Comparison of ENCODE assay signal across 12 cellular contexts in the genomic region with DNA sequence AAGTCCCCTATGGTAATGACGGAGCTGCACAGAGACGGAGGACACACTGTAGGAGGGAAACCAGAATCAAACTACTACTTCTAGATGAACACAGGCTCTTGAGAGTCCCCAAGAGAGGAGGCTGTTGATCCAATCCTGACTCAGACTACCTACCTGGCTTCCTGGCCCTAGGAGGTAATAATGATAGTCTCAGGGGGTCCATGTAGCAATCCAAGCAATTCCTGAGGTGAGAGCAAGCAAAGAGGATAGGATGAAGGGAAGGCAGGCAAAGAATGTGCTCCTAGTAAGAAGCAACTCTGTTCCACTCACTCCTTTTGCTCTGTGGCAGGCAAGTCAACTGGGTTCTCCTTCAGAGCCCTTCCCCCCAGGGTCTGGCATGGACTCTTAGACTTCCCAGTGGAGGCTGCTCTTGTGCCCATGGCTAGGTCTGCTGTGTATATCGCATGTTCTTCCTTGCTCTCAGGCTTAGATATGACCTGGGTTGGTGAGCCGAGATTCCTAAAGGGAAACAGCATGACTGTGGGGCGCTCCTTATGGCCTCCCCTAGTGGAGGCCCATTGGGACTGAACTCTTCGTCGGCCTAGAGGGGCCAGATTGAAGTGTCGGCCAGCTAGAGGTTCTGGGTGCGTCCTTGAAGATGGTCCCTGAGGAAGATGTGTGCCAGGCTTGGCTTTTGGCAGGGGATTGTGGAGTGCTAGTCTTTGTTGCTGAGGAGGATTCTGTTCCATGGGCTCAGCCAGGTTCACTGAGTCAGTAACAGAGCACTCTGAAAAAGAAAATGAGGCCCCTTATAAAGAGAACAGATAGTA. TPM values are rescaled to one million over a fixed set of nuclear protein-coding genes. Genes with fewer than 3 reads are reported as not detected.
DNase-seq lines count a peak whose midpoint lies in the region; FAIRE-seq and TF ChIP-seq lines count a peak whose summit lies in the region.
"Had no signal": no experiment of that assay in that cellular context is flagged by ENCODE, and none has a peak within 500 bp of the region (broad histone marks: within the 10 kb centered on the region; RNA-seq: fewer than 3 reads in every experiment).

No MANE protein-coding gene starts in this region.

- no peak overlapping the region for H2AFZ ChIP-seq in ACC112 (ENCODE audit: low read length, unreplicated experiment)

- no peak for DNase-seq in bronchial epithelial cell (ENCODE audit: low read depth)
- no peak for DNase-seq in nephron progenitor cell
- no peak for DNase-seq in SIG-M5 treated with dmso at 0.1 percent for 504 hours (lab: John Stamatoyannopoulos, UW; ENCODE audit: unreplicated experiment)
- DNase-seq in NOMO-1 (lab: John Stamatoyannopoulos, UW; ENCODE audit: unreplicated experiment in 2 of 2) = no peak
- DNase-seq in OCI-M2 (lab: John Stamatoyannopoulos, UW; ENCODE audit: unreplicated experiment) = no peak
- DNase-seq in stimulated activated CD4-positive, alpha-beta T cell treated with anti-CD3 and anti-CD28 coated beads, Interleukin-4, amount 100 ng/mL, for 1 hour = no peak
- DNase-seq: brain microvascular endothelial cell, Calu3, MV-4-11 had no signal

- H3K36me3 Mint-ChIP-seq in IgD-negative memory B cell (peaks cover 2% of the 10 kb centered on the region), nephron progenitor cell (ENCODE audit: low read depth) (peaks cover 38% of the 10 kb centered on the region)

- H3K27ac ChIP-seq in ACC112 (ENCODE audit: low read depth, low read length) = no peak overlapping the region
- H3K27ac ChIP-seq: brain microvascular endothelial cell had no signal

- no peak for FAIRE-seq in bronchial epithelial cell (lab: Jason Lieb, UNC)

- H3K79me2 ChIP-seq in ACC112 (ENCODE audit: control insufficient read depth, insufficient read depth, low read length, unreplicated experiment) = peaks cover 36% of the 10 kb centered on the region

- H3K4me1 Mint-ChIP-seq in IgD-negative memory B cell (peaks cover 39 to 45% (median 44%) of the 10 kb centered on the region in 3 donors), nephron progenitor cell (peaks cover 41% of the 10 kb centered on the region)

- peak overlapping the region; percentile 89; the same call in 1 of the 2 replicates for H3K4me3 ChIP-seq in ACC112 (ENCODE audit: low read depth, low read length)
- H3K4me3 ChIP-seq in bronchial epithelial cell (ENCODE audit: low read depth, low read length) = peak overlapping the region; percentile 15
- H3K4me3 ChIP-seq: mucosa of descending colon had no signal

- H3K27ac Mint-ChIP-seq in IgD-negative memory B cell (peak overlapping the region; percentile 44 to 92 (median 59)), nephron progenitor cell (no peak overlapping the region)

- H3K9me3 Mint-ChIP-seq in IgD-negative memory B cell = no peaks in the 10 kb centered on the region
- H3K9me3 Mint-ChIP-seq in nephron progenitor cell = no peaks in the 10 kb centered on the region

- TF ChIP-seq CTCF in bronchial epithelial cell (IDR thresholded peaks at IDR 0.05; ENCODE audit: insufficient read depth, low read length, severe bottlenecking) = no peak
- TF ChIP-seq CTCF in nephron progenitor cell (IDR thresholded peaks at IDR 0.05) = no peak

- H3K4me1 ChIP-seq in ACC112 (ENCODE audit: control insufficient read depth, insufficient read depth, low read length, unreplicated experiment) = peaks cover 45% of the 10 kb centered on the region

- H3K27me3 ChIP-seq in ACC112 (ENCODE audit: insufficient read depth, low read length) (no peaks in the 10 kb centered on the region), bronchial epithelial cell (ENCODE audit: control insufficient read depth, insufficient read depth, low read length) (no peaks in the 10 kb centered on the region)
- H3K27me3 ChIP-seq: brain microvascular endothelial cell had no signal

- H3K36me3 ChIP-seq in ACC112 (ENCODE audit: insufficient read depth, low read length) = peaks cover 38% of the 10 kb centered on the region
- H3K36me3 ChIP-seq in bronchial epithelial cell (ENCODE audit: control insufficient read depth, insufficient read depth, low read length) = peaks cover 23% of the 10 kb centered on the region

- peak overlapping the region; percentile 79 to 96 (median 93) for H3K4me3 Mint-ChIP-seq in IgD-negative memory B cell
- H3K4me3 Mint-ChIP-seq in nephron progenitor cell = peak overlapping the region; percentile 97

- no peaks in the 10 kb centered on the region for H3K27me3 Mint-ChIP-seq in IgD-negative memory B cell
- H3K27me3 Mint-ChIP-seq in nephron progenitor cell (ENCODE audit: low read depth, poor library complexity) = peaks cover 4% of the 10 kb centered on the region

RNA-seq across cellular contexts. Expression of gene TINF2, which starts 2.1 kb away (rescaled TPM):
- polyA plus RNA-seq in IgD-negative memory B cell = 186 TPM
- 48.7 and 91.9 TPM in 2 replicates for total RNA-seq in bronchial epithelial cell

RNA-seq across cellular contexts. Expression of gene GMPR2, which starts 7.6 kb away (rescaled TPM):
- 64.1 TPM for polyA plus RNA-seq in IgD-negative memory B cell
- total RNA-seq in bronchial epithelial cell = 80.6 and 98.7 TPM in 2 replicates

RNA-seq across cellular contexts. Expression of gene NEDD8, which starts 8.1 kb away (rescaled TPM):
- 273 TPM for polyA plus RNA-seq in IgD-negative memory B cell
- 131 and 330 TPM in 2 replicates for total RNA-seq in bronchial epithelial cell

RNA-seq across cellular contexts. Expression of gene TGM1, which starts 22.7 kb away (rescaled TPM):
- polyA plus RNA-seq in IgD-negative memory B cell = not detected
- total RNA-seq in bronchial epithelial cell = 88.7 and 382 TPM in 2 replicates

RNA-seq across cellular contexts. Expression of gene MDP1, which starts 24.4 kb away (rescaled TPM):
- polyA plus RNA-seq in IgD-negative memory B cell = 33.5 TPM
- total RNA-seq in bronchial epithelial cell = 13.4 and 21.1 TPM in 2 replicates
